ENCODE assay signal across 17 cellular contexts in the genomic region with DNA sequence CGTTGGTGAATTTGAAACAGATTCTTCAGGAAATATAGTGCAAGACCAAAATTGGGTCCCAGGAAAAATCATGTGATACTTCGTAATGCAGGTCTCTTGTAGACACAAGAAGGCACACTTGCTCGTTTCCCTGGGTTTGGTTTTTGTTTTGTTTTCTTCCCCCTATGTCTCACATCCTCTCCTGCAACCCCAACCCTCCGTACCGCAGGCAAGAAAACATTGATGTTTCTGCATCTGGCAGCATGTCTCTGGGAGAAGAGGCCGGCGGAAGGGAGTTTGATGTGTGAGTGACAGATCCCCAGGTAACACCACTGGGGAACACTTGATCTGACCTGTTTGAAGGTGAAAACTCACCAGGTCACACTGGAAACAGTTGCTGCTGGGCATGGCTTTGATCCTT.
DNase-seq lines count a peak whose midpoint lies in the region; ATAC-seq, FAIRE-seq and TF ChIP-seq lines count a peak whose summit lies in the region.
"Had no signal": no experiment of that assay in that cellular context is flagged by ENCODE, and none has a peak within 500 bp of the region (broad histone marks: within the 10 kb centered on the region; RNA-seq: fewer than 3 reads in every experiment).

No MANE protein-coding gene starts in this region.

- H3K36me3 ChIP-seq in astrocyte (ENCODE audit: insufficient read depth, low read length) (no peaks in the 10 kb centered on the region), adrenal gland (replicated peaks in 1 of 2) (no peaks in the 10 kb centered on the region)
- H3K36me3 ChIP-seq: HAP-1, Peyer's patch had no signal

- peak; percentile 2 for DNase-seq in activated effector memory CD4-positive, alpha-beta T cell treated with Interleukin-2 at 50 U/mL for 16 hours
- DNase-seq in activated effector memory CD4-positive, alpha-beta T cell treated with anti-CD3 and anti-CD28 coated beads, Interleukin-2, amount 50 U/mL, for 16 hours: no peak
- no peak for DNase-seq in RWPE1 (ENCODE audit: low spot score)
- DNase-seq in astrocyte (ENCODE audit: low read depth): no peak
- DNase-seq in naive thymus-derived CD8-positive, alpha-beta T cell: peak in 2 of 10 donors; percentile 43 to 46
- DNase-seq in adrenal gland: no peak
- no peak for DNase-seq in ureter (ENCODE audit: low spot score)
- DNase-seq: Caco-2, EL, foreskin fibroblast, NCI-H1417, Peyer's patch, right cardiac atrium, SW 1271 had no signal

- peaks cover 22% of the 10 kb centered on the region for H3K4me1 Mint-ChIP-seq in astrocyte (ENCODE audit: low read depth, unreplicated experiment)
- H3K4me1 Mint-ChIP-seq in naive thymus-derived CD8-positive, alpha-beta T cell: peaks cover 8 to 47% (median 28%) of the 10 kb centered on the region in 4 donors

- peak overlapping the region; percentile 15 for H3K4me2 ChIP-seq in astrocyte (ENCODE audit: low read length)

- intact Hi-C loops in adrenal gland (cut with DNase I): no loop called here

- no peak overlapping the region for H3K9ac ChIP-seq in astrocyte (ENCODE audit: low read length)

- TF ChIP-seq CTCF in RWPE1 (conservative IDR thresholded peaks at IDR 0.05; ENCODE audit: low read depth): no peak
- no peak for TF ChIP-seq CTCF in astrocyte (IDR thresholded peaks at IDR 0.05; ENCODE audit: insufficient read depth, low read depth, low read length)
- no peak for TF ChIP-seq CTCF in adrenal gland (IDR thresholded peaks at IDR 0.05)

- peak overlapping the region; percentile 83 for H3K27ac ChIP-seq in RWPE1
- no peak overlapping the region for H3K27ac ChIP-seq in astrocyte (ENCODE audit: low read depth, low read length)
- no peak overlapping the region for H3K27ac ChIP-seq in adrenal gland
- H3K27ac ChIP-seq: Peyer's patch had no signal

- H3K27ac Mint-ChIP-seq in astrocyte (ENCODE audit: unreplicated experiment): no peak overlapping the region
- H3K27ac Mint-ChIP-seq in naive thymus-derived CD8-positive, alpha-beta T cell: peak overlapping the region in 5 of 10 donors; percentile 23 to 75 (median 63)

- H3K4me3 Mint-ChIP-seq in astrocyte (ENCODE audit: unreplicated experiment): no peak overlapping the region
- peak overlapping the region in 7 of 10 donors; percentile 9 to 61 (median 49) for H3K4me3 Mint-ChIP-seq in naive thymus-derived CD8-positive, alpha-beta T cell

- peaks cover 3% of the 10 kb centered on the region for H3K36me3 Mint-ChIP-seq in astrocyte (ENCODE audit: low read depth, unreplicated experiment)
- H3K36me3 Mint-ChIP-seq in naive thymus-derived CD8-positive, alpha-beta T cell: no peaks in the 10 kb centered on the region

- ATAC-seq in naive thymus-derived CD8-positive, alpha-beta T cell: peak; percentile 41
- ATAC-seq in HG02852 (IDR thresholded peaks at IDR 0.05; ENCODE audit: unreplicated experiment): no peak
- ATAC-seq: right cardiac atrium had no signal

- no peaks in the 10 kb centered on the region for H4K20me1 ChIP-seq in astrocyte (ENCODE audit: insufficient read depth, low read length)

- FAIRE-seq in astrocyte (lab: Jason Lieb, UNC): no peak
- FAIRE-seq: endometrium had no signal

- no peak for TF ChIP-seq POLR2A in adrenal gland (IDR thresholded peaks at IDR 0.05)

- WGBS in adrenal gland, 4 donors: 79 to 89% (median 85%) methylated on average over 7 of the region's 7 CpGs

- CTCF ChIA-PET in RWPE1 (lab: Yijun Ruan, JAX): no interaction called here

- no peaks in the 10 kb centered on the region for H3K9me3 ChIP-seq in astrocyte (ENCODE audit: insufficient read depth, low read depth, low read length)
- no peaks in the 10 kb centered on the region for H3K9me3 ChIP-seq in adrenal gland (replicated peaks in 1 of 3)
- H3K9me3 ChIP-seq: Caco-2, HAP-1, Peyer's patch had no signal

- no peak overlapping the region for H3K4me3 ChIP-seq in astrocyte (ENCODE audit: insufficient read depth, low read depth, low read length)
- no peak overlapping the region for H3K4me3 ChIP-seq in adrenal gland
- H3K4me3 ChIP-seq: HAP-1, Peyer's patch had no signal

- H3K27me3 Mint-ChIP-seq in astrocyte (ENCODE audit: low read depth, unreplicated experiment): no peaks in the 10 kb centered on the region
- peaks cover 0 to 4% (median 0%) of the 10 kb centered on the region in 5 donors for H3K27me3 Mint-ChIP-seq in naive thymus-derived CD8-positive, alpha-beta T cell

- peaks cover 3% of the 10 kb centered on the region for H3K4me1 ChIP-seq in astrocyte (ENCODE audit: insufficient read depth, low read length)
- no peaks in the 10 kb centered on the region for H3K4me1 ChIP-seq in adrenal gland (replicated peaks in 1 of 2)
- H3K4me1 ChIP-seq: Caco-2, HAP-1, Peyer's patch had no signal

- no peaks in the 10 kb centered on the region for H3K79me2 ChIP-seq in astrocyte (ENCODE audit: insufficient read depth, low read length)

- H3K27me3 ChIP-seq in astrocyte (ENCODE audit: insufficient read depth, low read length): no peaks in the 10 kb centered on the region
- H3K27me3 ChIP-seq in adrenal gland: no peaks in the 10 kb centered on the region
- H3K27me3 ChIP-seq: Peyer's patch had no signal

- POLR2A ChIA-PET in RWPE1 (lab: Yijun Ruan, JAX; ENCODE audit: low non-redundant PET): no interaction called here
- POLR2A ChIA-PET in naive thymus-derived CD8-positive, alpha-beta T cell (lab: Charles Lee): no interaction called here

- no peaks in the 10 kb centered on the region for H3K9me3 Mint-ChIP-seq in astrocyte (ENCODE audit: unreplicated experiment)
- peaks cover 0 to 3% (median 0%) of the 10 kb centered on the region in 9 donors for H3K9me3 Mint-ChIP-seq in naive thymus-derived CD8-positive, alpha-beta T cell

- H2AFZ ChIP-seq in astrocyte (ENCODE audit: low read depth, low read length): no peak overlapping the region
